Comparison of ENCODE assay signal across 1 cellular context in genomic region chr17:4554997-4555799, GRCh38.
TF ChIP-seq lines count a peak whose summit lies in the region.

A gene with protein sequence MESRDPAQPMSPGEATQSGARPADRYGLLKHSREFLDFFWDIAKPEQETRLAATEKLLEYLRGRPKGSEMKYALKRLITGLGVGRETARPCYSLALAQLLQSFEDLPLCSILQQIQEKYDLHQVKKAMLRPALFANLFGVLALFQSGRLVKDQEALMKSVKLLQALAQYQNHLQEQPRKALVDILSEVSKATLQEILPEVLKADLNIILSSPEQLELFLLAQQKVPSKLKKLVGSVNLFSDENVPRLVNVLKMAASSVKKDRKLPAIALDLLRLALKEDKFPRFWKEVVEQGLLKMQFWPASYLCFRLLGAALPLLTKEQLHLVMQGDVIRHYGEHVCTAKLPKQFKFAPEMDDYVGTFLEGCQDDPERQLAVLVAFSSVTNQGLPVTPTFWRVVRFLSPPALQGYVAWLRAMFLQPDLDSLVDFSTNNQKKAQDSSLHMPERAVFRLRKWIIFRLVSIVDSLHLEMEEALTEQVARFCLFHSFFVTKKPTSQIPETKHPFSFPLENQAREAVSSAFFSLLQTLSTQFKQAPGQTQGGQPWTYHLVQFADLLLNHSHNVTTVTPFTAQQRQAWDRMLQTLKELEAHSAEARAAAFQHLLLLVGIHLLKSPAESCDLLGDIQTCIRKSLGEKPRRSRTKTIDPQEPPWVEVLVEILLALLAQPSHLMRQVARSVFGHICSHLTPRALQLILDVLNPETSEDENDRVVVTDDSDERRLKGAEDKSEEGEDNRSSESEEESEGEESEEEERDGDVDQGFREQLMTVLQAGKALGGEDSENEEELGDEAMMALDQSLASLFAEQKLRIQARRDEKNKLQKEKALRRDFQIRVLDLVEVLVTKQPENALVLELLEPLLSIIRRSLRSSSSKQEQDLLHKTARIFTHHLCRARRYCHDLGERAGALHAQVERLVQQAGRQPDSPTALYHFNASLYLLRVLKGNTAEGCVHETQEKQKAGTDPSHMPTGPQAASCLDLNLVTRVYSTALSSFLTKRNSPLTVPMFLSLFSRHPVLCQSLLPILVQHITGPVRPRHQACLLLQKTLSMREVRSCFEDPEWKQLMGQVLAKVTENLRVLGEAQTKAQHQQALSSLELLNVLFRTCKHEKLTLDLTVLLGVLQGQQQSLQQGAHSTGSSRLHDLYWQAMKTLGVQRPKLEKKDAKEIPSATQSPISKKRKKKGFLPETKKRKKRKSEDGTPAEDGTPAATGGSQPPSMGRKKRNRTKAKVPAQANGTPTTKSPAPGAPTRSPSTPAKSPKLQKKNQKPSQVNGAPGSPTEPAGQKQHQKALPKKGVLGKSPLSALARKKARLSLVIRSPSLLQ (N-terminal part only) (minus strand): TSS chr17:4555384. CDS start chr17:4555324, 60 bp downstream.

TF ChIP-seq in K562, 482 proteins besides CTCF, POLR2A, EP300 and RAD21 (continued from another document and continues in another):
- TF ChIP-seq MED1 (CRISPR knock-in tag; IDR thresholded peaks at IDR 0.05; ENCODE audit: borderline replicate concordance), result no peak
- TF ChIP-seq RFX1 (IDR thresholded peaks at IDR 0.05), result no peak
- TF ChIP-seq PHF21A (IDR thresholded peaks at IDR 0.05; ENCODE audit: borderline replicate concordance, low read depth), result no peak
- no peak for TF ChIP-seq ZNF347 (CRISPR knock-in tag; IDR thresholded peaks at IDR 0.05; ENCODE audit: low read depth)
- no peak for TF ChIP-seq SMAD3 (CRISPR knock-in tag; conservative IDR thresholded peaks at IDR 0.05)
- TF ChIP-seq RB1 (IDR thresholded peaks at IDR 0.05; ENCODE audit: low read depth), result no peak; the same call in 1 of the 2 replicates
- TF ChIP-seq MYC (IDR thresholded peaks at IDR 0.05; ENCODE audit: low read depth, low read length), result peak; percentile 92
- TF ChIP-seq MYC (CRISPR knock-in tag; IDR thresholded peaks at IDR 0.05; ENCODE audit: borderline replicate concordance, low read depth), result peak; percentile 66; the same call in 1 of the 2 replicates
- peak; percentile 95 for TF ChIP-seq ZBTB2 (IDR thresholded peaks at IDR 0.05)
- TF ChIP-seq POLR3A (IDR thresholded peaks at IDR 0.05; ENCODE audit: borderline replicate concordance, extremely low read depth, insufficient read depth, insufficient read length), result no peak
- no peak for TF ChIP-seq CHAMP1 (IDR thresholded peaks at IDR 0.05)
- TF ChIP-seq NR2C2 (CRISPR knock-in tag; IDR thresholded peaks at IDR 0.05), result peak; percentile 87
- TF ChIP-seq NR2C2 (tag; IDR thresholded peaks at IDR 0.05), result peak; percentile 98
- TF ChIP-seq, protein P1, sequence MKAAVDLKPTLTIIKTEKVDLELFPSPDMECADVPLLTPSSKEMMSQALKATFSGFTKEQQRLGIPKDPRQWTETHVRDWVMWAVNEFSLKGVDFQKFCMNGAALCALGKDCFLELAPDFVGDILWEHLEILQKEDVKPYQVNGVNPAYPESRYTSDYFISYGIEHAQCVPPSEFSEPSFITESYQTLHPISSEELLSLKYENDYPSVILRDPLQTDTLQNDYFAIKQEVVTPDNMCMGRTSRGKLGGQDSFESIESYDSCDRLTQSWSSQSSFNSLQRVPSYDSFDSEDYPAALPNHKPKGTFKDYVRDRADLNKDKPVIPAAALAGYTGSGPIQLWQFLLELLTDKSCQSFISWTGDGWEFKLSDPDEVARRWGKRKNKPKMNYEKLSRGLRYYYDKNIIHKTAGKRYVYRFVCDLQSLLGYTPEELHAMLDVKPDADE (conservative IDR thresholded peaks at IDR 0.05; ENCODE audit: control insufficient read depth, low read depth, low read length), result no peak
- peak; percentile 88 for TF ChIP-seq RBFOX2 (IDR thresholded peaks at IDR 0.05; ENCODE audit: low read depth, low read length)
- no peak; the same call in 1 of the 2 replicates for TF ChIP-seq TOE1 (IDR thresholded peaks at IDR 0.05; ENCODE audit: borderline replicate concordance)
- TF ChIP-seq TOE1 (CRISPR knock-in tag; IDR thresholded peaks at IDR 0.05; ENCODE audit: borderline replicate concordance, low read depth), result no peak
- TF ChIP-seq RBM34 (IDR thresholded peaks at IDR 0.05; ENCODE audit: borderline replicate concordance, insufficient read depth, low read length), result no peak
- no peak for TF ChIP-seq PRPF4 (IDR thresholded peaks at IDR 0.05; ENCODE audit: insufficient read depth, low read depth, low read length, poor library complexity, severe bottlenecking)
- TF ChIP-seq, protein P2, sequence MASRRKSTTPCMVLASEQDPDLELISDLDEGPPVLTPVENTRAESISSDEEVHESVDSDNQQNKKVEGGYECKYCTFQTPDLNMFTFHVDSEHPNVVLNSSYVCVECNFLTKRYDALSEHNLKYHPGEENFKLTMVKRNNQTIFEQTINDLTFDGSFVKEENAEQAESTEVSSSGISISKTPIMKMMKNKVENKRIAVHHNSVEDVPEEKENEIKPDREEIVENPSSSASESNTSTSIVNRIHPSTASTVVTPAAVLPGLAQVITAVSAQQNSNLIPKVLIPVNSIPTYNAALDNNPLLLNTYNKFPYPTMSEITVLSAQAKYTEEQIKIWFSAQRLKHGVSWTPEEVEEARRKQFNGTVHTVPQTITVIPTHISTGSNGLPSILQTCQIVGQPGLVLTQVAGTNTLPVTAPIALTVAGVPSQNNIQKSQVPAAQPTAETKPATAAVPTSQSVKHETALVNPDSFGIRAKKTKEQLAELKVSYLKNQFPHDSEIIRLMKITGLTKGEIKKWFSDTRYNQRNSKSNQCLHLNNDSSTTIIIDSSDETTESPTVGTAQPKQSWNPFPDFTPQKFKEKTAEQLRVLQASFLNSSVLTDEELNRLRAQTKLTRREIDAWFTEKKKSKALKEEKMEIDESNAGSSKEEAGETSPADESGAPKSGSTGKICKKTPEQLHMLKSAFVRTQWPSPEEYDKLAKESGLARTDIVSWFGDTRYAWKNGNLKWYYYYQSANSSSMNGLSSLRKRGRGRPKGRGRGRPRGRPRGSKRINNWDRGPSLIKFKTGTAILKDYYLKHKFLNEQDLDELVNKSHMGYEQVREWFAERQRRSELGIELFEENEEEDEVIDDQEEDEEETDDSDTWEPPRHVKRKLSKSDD (conservative IDR thresholded peaks at IDR 0.05; ENCODE audit: low read length), result no peak
- peak; percentile 73 to 97 (median 79); a peak in 5 of 6 replicates for TF ChIP-seq ZBTB11 (CRISPR knock-in tag; IDR thresholded peaks at IDR 0.05)
- TF ChIP-seq ZNF639 (CRISPR knock-in tag; conservative IDR thresholded peaks at IDR 0.05 in 1 of 2, IDR thresholded peaks at IDR 0.05 in 1 of 2), result 0 out of 4 replicates have a peak, but pooled peaks of 1 of the 2 experiments have one; percentile 29
- no peak for TF ChIP-seq KAT8 (IDR thresholded peaks at IDR 0.05; ENCODE audit: low read depth)
- TF ChIP-seq, protein P3, sequence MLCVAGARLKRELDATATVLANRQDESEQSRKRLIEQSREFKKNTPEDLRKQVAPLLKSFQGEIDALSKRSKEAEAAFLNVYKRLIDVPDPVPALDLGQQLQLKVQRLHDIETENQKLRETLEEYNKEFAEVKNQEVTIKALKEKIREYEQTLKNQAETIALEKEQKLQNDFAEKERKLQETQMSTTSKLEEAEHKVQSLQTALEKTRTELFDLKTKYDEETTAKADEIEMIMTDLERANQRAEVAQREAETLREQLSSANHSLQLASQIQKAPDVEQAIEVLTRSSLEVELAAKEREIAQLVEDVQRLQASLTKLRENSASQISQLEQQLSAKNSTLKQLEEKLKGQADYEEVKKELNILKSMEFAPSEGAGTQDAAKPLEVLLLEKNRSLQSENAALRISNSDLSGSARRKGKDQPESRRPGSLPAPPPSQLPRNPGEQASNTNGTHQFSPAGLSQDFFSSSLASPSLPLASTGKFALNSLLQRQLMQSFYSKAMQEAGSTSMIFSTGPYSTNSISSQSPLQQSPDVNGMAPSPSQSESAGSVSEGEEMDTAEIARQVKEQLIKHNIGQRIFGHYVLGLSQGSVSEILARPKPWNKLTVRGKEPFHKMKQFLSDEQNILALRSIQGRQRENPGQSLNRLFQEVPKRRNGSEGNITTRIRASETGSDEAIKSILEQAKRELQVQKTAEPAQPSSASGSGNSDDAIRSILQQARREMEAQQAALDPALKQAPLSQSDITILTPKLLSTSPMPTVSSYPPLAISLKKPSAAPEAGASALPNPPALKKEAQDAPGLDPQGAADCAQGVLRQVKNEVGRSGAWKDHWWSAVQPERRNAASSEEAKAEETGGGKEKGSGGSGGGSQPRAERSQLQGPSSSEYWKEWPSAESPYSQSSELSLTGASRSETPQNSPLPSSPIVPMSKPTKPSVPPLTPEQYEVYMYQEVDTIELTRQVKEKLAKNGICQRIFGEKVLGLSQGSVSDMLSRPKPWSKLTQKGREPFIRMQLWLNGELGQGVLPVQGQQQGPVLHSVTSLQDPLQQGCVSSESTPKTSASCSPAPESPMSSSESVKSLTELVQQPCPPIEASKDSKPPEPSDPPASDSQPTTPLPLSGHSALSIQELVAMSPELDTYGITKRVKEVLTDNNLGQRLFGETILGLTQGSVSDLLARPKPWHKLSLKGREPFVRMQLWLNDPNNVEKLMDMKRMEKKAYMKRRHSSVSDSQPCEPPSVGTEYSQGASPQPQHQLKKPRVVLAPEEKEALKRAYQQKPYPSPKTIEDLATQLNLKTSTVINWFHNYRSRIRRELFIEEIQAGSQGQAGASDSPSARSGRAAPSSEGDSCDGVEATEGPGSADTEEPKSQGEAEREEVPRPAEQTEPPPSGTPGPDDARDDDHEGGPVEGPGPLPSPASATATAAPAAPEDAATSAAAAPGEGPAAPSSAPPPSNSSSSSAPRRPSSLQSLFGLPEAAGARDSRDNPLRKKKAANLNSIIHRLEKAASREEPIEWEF (CRISPR knock-in tag; IDR thresholded peaks at IDR 0.05), result no peak
